In genomic region chr3:38640661-38641441, GRCh38 we compare ENCODE assay signal across 21 cellular contexts. TPM values are rescaled to one million over a fixed set of nuclear protein-coding genes. Genes with fewer than 3 reads are reported as not detected.
DNase-seq lines count a peak whose midpoint lies in the region; ATAC-seq, FAIRE-seq and TF ChIP-seq lines count a peak whose summit lies in the region.
"Had no signal": no experiment of that assay in that cellular context is flagged by ENCODE, and none has a peak within 500 bp of the region (broad histone marks: within the 10 kb centered on the region; RNA-seq: fewer than 3 reads in every experiment).

No MANE protein-coding gene starts in this region.

- H3K27me3 ChIP-seq in HepG2 (ENCODE audit: control insufficient read depth in 1 of 2, insufficient read depth in 2 of 2, low read length in 2 of 2) (peaks cover 8 to 75% of the 10 kb centered on the region in 2 experiments; a peak in 4 of 5 replicates), right lobe of liver (no peaks in the 10 kb centered on the region), Peyer's patch (no peaks in the 10 kb centered on the region)

- TF ChIP-seq CTCF in HepG2 (CRISPR knock-in tag; IDR thresholded peaks at IDR 0.05): no peak
- TF ChIP-seq CTCF in right lobe of liver (IDR thresholded peaks at IDR 0.05): no peak
- no peak for TF ChIP-seq CTCF in Peyer's patch (IDR thresholded peaks at IDR 0.05)

- H3K9ac ChIP-seq in HepG2 (ENCODE audit: insufficient read depth, low read depth, low read length): no peak overlapping the region
- H3K9ac ChIP-seq: KMS-11 had no signal

- intact Hi-C loops in HepG2 (cut with micrococcal nuclease; ENCODE audit: unreplicated experiment): no loop called here
- intact Hi-C loops in right lobe of liver (cut with DNase I): no loop called here

- H2AFZ ChIP-seq in HepG2 (ENCODE audit: low read length): no peak overlapping the region

- H3K36me3 ChIP-seq in HepG2 (replicated peaks in 1 of 2; ENCODE audit: control insufficient read depth in 1 of 2, insufficient read depth in 2 of 2, low read length in 2 of 2) (no peaks in the 10 kb centered on the region), right lobe of liver (no peaks in the 10 kb centered on the region), Peyer's patch (no peaks in the 10 kb centered on the region)
- H3K36me3 ChIP-seq: thoracic aorta had no signal

- TF ChIP-seq EP300 in HepG2 (IDR thresholded peaks at IDR 0.05; ENCODE audit: low read depth in 2 of 2, low read length in 2 of 2) (no peak), HepG2 (CRISPR knock-in tag; IDR thresholded peaks at IDR 0.05; ENCODE audit: borderline replicate concordance) (no peak)

- CTCF ChIA-PET in HepG2 (lab: Yijun Ruan, JAX; ENCODE audit: low intra/inter-chr PET ratio, low total read pairs): no interaction called here

- TF ChIP-seq POLR2A in HepG2 (IDR thresholded peaks at IDR 0.05; ENCODE audit: insufficient read depth in 1 of 2, low read depth in 2 of 2, low read length in 2 of 2) (no peak), right lobe of liver (IDR thresholded peaks at IDR 0.05) (no peak), Peyer's patch (IDR thresholded peaks at IDR 0.05) (no peak)

- H3K9me3 ChIP-seq in HepG2 (ENCODE audit: low read length) (no peaks in the 10 kb centered on the region), right lobe of liver (no peaks in the 10 kb centered on the region), Peyer's patch (no peaks in the 10 kb centered on the region)
- H3K9me3 ChIP-seq: thoracic aorta had no signal

- H3K79me2 ChIP-seq in HepG2 (ENCODE audit: insufficient read depth, low read length): no peaks in the 10 kb centered on the region

- ATAC-seq in HepG2: no peak; the same call in 2 of the 3 replicates
- no peak for ATAC-seq in right lobe of liver
- ATAC-seq in HG03565 (IDR thresholded peaks at IDR 0.05; ENCODE audit: unreplicated experiment): no peak
- ATAC-seq: activated CD4-positive, alpha-beta T cell treated with anti-CD3 and anti-CD28 coated beads for 36 hours; activated CD8-positive, alpha-beta memory T cell treated with anti-CD3 and anti-CD28 coated beads, Interleukin-2, amount 10 ng/mL, durations not matched to agents 7 days and 5 days; activated T-helper 17 cell treated with anti-CD3 and anti-CD28 coated beads, Interleukin-2, amount 50 U/mL, for 72 hours; HCT116; SK-N-SH treated with all-trans-retinoic acid at 6 μM for 48 hours; stimulated activated memory B cell treated with anti-CD40 and anti-IgM and Interleukin-4, amounts not matched to agents 10 μg/mL and 1 μg/mL and 100 μg/mL, for 72 hours had no signal

- H3K4me2 ChIP-seq in HepG2 (ENCODE audit: low read depth, low read length): no peak overlapping the region
- H3K4me2 ChIP-seq: KMS-11 had no signal

- H3K4me3 ChIP-seq in HepG2 (replicated peaks in 1 of 3; ENCODE audit: insufficient read depth in 1 of 3, low read depth in 2 of 3, low read length in 3 of 3) (no peak overlapping the region), right lobe of liver (no peak overlapping the region), Peyer's patch (no peak overlapping the region)
- H3K4me3 ChIP-seq: thoracic aorta had no signal

- WGBS in HepG2 (ENCODE audit: low lambda C conversion rate): 13% methylated on average over 9 of the region's 18 CpGs
- WGBS in right lobe of liver (ENCODE audit: insufficient coverage, low coverage, low lambda C conversion rate, missing lambda C conversion rate): 50% methylated on average over 11 of the region's 18 CpGs

- in situ Hi-C loops in HepG2 (cut with HindIII; ENCODE audit: extremely low pct_ligation_motif_present, low pct_unique_long_range_greater_than_20kb): loop anchor here (10.0 kb wide), 1 partner anchor 204 kb away; no protein-coding TSS in a partner anchor

- DNase-seq in HepG2 (ENCODE audit: low spot score) (no peak), right lobe of liver (no peak), Peyer's patch (peak in 2 of 3 donors; percentile 21 to 33), islet precursor cell (peak; percentile 58), NCI-H524 treated with DMSO at 0.1 percent for 48 hours (lab: John Stamatoyannopoulos, UW) (no peak), NCI-H1694 treated with DMSO at 0.1 percent for 48 hours (lab: John Stamatoyannopoulos, UW) (no peak)
- no peak for DNase-seq in activated CD4-positive, alpha-beta T cell treated with anti-CD3 and anti-CD28 coated beads for 1 hour
- DNase-seq: activated CD4-positive, alpha-beta T cell treated with anti-CD3 and anti-CD28 coated beads for 36 hours; activated CD8-positive, alpha-beta memory T cell treated with anti-CD3 and anti-CD28 coated beads, Interleukin-2, amount 10 ng/mL, durations not matched to agents 7 days and 5 days; dermis blood vessel endothelial cell; T1000 had no signal

- BruUV-seq in HepG2 (replicated peaks; lab: Mats Ljungman, UMichigan): no TSS peak

- H3K4me1 ChIP-seq in HepG2 (ENCODE audit: insufficient read depth, low read length) (no peaks in the 10 kb centered on the region), right lobe of liver (no peaks in the 10 kb centered on the region), Peyer's patch (no peaks in the 10 kb centered on the region)

- TF ChIP-seq RAD21 in HepG2 (CRISPR knock-in tag; IDR thresholded peaks at IDR 0.05): no peak

- POLR2A ChIA-PET in HepG2 (lab: Yijun Ruan, JAX): no interaction called here

- H3K27ac ChIP-seq in HepG2 (ENCODE audit: extremely low read length, insufficient read depth, low read length) (no peak overlapping the region), right lobe of liver (no peak overlapping the region), Peyer's patch (no peak overlapping the region)
- H3K27ac ChIP-seq: KMS-11, thoracic aorta had no signal

- FAIRE-seq in HepG2 (lab: Jason Lieb, UNC): no peak
- FAIRE-seq: bronchial epithelial cell, frontal cortex, GM12892 had no signal

- H4K20me1 ChIP-seq in HepG2 (ENCODE audit: insufficient read depth, low read length): no peaks in the 10 kb centered on the region

TF ChIP-seq in HepG2, 621 proteins besides CTCF, POLR2A, EP300 and RAD21:
- TF ChIP-seq CHD2 (IDR thresholded peaks at IDR 0.05; ENCODE audit: low read depth, low read length) (no peak), ZNF652 (CRISPR knock-in tag; IDR thresholded peaks at IDR 0.05; ENCODE audit: borderline replicate concordance, low read depth) (peak; percentile 61; the same call in 1 of the 2 replicates)

RNA-seq across cellular contexts. Expression of gene SCN5A, which starts 8.6 kb away (rescaled TPM):
- not detected in 2 replicates for total RNA-seq in HepG2 (2016; rRNA removed; fragmentation: Illumina TruSeq; extraction: Trizol)
- not detected in 2 replicates for total RNA-seq in HepG2 (2016; cell fraction: cytosol; rRNA removed; fragmentation: Illumina TruSeq; extraction: Trizol; ENCODE audit: low read depth)
- total RNA-seq in HepG2 (2016; cell fraction: insoluble cytoplasmic fraction; rRNA removed; fragmentation: Illumina TruSeq; extraction: Trizol): not detected in 2 replicates
- total RNA-seq in HepG2 (2016; cell fraction: membrane; rRNA removed; fragmentation: Illumina TruSeq; extraction: Trizol): not detected in 2 replicates
- not detected in 2 replicates for total RNA-seq in HepG2 (2016; cell fraction: nucleus; rRNA removed; fragmentation: Illumina TruSeq; extraction: Trizol)
- 0.07 and 0.22 TPM in 2 replicates for polyA plus RNA-seq in HepG2 (2011; rRNA removed)
- polyA plus RNA-seq in HepG2 (2011; cell fraction: cytosol; rRNA removed): 0.06 and 0.07 TPM in 2 replicates
- 0.09 and 0.10 TPM in 2 replicates for polyA plus RNA-seq in HepG2 (2011; cell fraction: nucleus; rRNA removed)
- 0.07 and 0.08 TPM in 2 replicates for polyA plus RNA-seq in HepG2 (2012)
- not detected in 2 replicates for polyA plus RNA-seq in HepG2 (2016; cell fraction: cytosol; fragmentation: Illumina TruSeq; extraction: Trizol; ENCODE audit: low read depth)
- not detected in 2 replicates for polyA plus RNA-seq in HepG2 (2016; cell fraction: insoluble cytoplasmic fraction; fragmentation: Illumina TruSeq; extraction: Trizol; ENCODE audit: low read depth)
- polyA plus RNA-seq in HepG2 (2016; cell fraction: membrane; fragmentation: Illumina TruSeq; extraction: Trizol; ENCODE audit: low read depth): not detected in 2 replicates
- not detected in 2 replicates for polyA plus RNA-seq in HepG2 (2016; cell fraction: nucleus; fragmentation: Illumina TruSeq; extraction: Trizol; ENCODE audit: insufficient read depth, low read depth)
- 0.07 and 1.0 TPM in 2 replicates for polyA minus RNA-seq in HepG2 (2011; rRNA and poly(A)+ RNA removed; ENCODE audit: low replicate concordance)
- polyA minus RNA-seq in HepG2 (2011; cell fraction: cytosol; rRNA and poly(A)+ RNA removed): not detected in 2 replicates
- polyA minus RNA-seq in HepG2 (2011; cell fraction: nucleus; rRNA and poly(A)+ RNA removed): not detected in 2 replicates
- under 1 TPM in 1 of 6 experiments, not detected in 5; 0.02 TPM for total RNA-seq in right lobe of liver
- total RNA-seq in Peyer's patch: under 1 TPM in 1 of 4 donors, not detected in 3; 0.13 TPM
- total RNA-seq: activated CD8-positive, alpha-beta memory T cell treated with anti-CD3 and anti-CD28 coated beads, Interleukin-2, amount 10 ng/mL, durations not matched to agents 7 days and 5 days; bronchial epithelial cell had no signal

Comparison
In these comparisons a context has a peak if more than half of its experiments do, and no peak if none do; other contexts are left out.
1. DNase-seq: peak in Peyer's patch (2 of 3) and islet precursor cell (single experiment); none in HepG2 (single experiment), right lobe of liver (0 of 3), NCI-H524 treated with DMSO at 0.1 percent for 48 hours (single experiment), NCI-H1694 treated with DMSO at 0.1 percent for 48 hours (single experiment) and activated CD4-positive, alpha-beta T cell treated with anti-CD3 and anti-CD28 coated beads for 1 hour (single experiment).